8 cellular contexts compared by ENCODE assay signal in the genomic region with DNA sequence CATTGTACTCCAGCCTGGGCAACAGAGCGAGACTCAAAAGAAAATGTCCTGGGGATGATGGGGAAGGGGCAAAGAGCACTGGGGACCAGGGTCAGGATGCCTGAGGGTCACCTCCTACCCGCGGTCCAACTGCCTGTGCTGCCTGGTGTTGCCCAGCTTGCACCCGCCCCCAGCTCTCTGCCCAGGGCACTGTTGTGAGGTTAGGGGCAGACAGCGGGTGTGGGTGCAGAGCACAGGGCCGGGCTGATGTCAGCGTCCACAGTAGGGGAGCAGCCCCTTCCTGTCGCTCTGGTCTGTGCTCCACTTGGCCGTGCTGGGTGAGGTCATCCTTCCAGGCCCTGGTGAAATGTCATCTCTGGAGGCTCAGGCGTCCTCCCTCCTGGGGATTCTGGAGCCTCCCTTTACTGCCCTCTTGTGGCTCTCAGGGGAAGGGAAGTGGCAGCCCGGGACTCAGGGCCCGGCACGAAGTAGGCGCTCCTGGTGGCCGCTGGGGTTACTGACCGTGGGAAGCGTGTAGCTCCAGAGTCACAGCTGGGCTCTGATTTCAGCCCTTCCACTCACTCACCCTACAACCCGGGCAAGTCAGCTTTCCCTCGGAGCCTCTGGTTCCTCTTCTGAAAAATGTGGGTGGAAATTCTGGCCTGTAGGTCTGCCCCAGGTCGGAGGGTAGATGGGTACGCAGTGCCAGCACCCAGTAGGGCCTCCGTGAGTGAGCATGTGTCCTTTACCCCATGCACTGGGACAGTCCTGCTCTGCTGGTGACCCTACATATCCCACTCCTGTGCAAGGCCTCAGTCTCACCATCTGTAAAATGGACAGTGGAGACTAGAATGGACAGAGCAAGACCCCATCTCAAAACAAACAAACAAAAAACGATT.
DNase-seq lines count a peak whose midpoint lies in the region; ATAC-seq lines count a peak whose summit lies in the region.

No MANE protein-coding gene starts in this region.

- H3K27ac ChIP-seq in caudate nucleus (ENCODE audit: low read depth, low read length), result no peak overlapping the region

- DNase-seq in NCI-H1105 treated with DMSO at 0.1 percent for 48 hours (lab: John Stamatoyannopoulos, UW) (peak; percentile 29), NCI-H1105 (lab: John Stamatoyannopoulos, UW) (no peak), NCI-H446 (lab: John Stamatoyannopoulos, UW) (peak; percentile 34 to 67), caudate nucleus (lab: John Stamatoyannopoulos, UW) (peak in 32 of 61 donors; percentile 2 to 61 (median 32)), kidney tubule cell (ENCODE audit: low spot score) (peak; percentile 97)
- peak; percentile 64 for DNase-seq in stimulated activated CD4-positive, alpha-beta T cell treated with anti-CD3 and anti-CD28 coated beads, Interleukin-2, amount 100 ng/mL, for 4 hours (ENCODE audit: low read depth)

- peak; percentile 51 for ATAC-seq in HG03025 (IDR thresholded peaks at IDR 0.05; ENCODE audit: low FRiP score, unreplicated experiment)
- peak; percentile 79 to 82 for ATAC-seq in activated CD4-positive, CD25-positive, alpha-beta regulatory T cell treated with anti-CD3 and anti-CD28 coated beads, Interleukin-2, amount 50 U/mL, for 24 hours
